ENCODE assay signal across 1 cellular context in the genomic region with DNA sequence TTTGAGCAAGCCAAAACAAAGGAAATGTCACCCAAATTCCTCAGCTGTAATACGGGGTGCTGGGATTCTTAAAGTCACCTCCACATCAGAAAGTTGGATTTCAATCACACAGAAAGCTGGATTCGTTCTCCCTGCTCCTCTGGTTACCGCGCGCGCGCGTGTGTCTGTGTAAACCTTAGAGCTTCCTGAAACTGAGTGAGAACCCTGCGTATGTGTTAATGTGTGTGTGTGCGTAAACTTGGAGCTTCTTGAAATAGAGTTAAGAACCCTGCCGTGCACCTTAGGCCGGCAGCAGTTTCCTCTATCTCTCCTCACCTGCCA.
TF ChIP-seq lines count a peak whose summit lies in the region.

No MANE protein-coding gene starts in this region.

TF ChIP-seq in WTC11, 78 proteins besides CTCF, POLR2A, EP300 and RAD21 (continued from another document):
- TF ChIP-seq FOXP4 (CRISPR knock-in tag; IDR thresholded peaks at IDR 0.05) (no peak), TP53 (CRISPR knock-in tag; IDR thresholded peaks at IDR 0.05) (no peak), SP1 (CRISPR knock-in tag; conservative IDR thresholded peaks at IDR 0.05) (no peak), ZNF425 (CRISPR knock-in tag; conservative IDR thresholded peaks at IDR 0.05) (no peak)
